ENCODE assay signal across 11 cellular contexts in genomic region chr4:128247906-128248305, GRCh38.
"Had no signal": no experiment of that assay in that cellular context is flagged by ENCODE, and none has a peak within 500 bp of the region (broad histone marks: within the 10 kb centered on the region; RNA-seq: fewer than 3 reads in every experiment).

No MANE protein-coding gene starts in this region.

- H2AFZ ChIP-seq: GM23338 had no signal

- H3K9ac ChIP-seq: KMS-11 had no signal

- ATAC-seq: GM23338, HepG2 had no signal

- FAIRE-seq: H1, H54, HepG2 had no signal

- H3K4me2 ChIP-seq: GM23338, KMS-11 had no signal

- DNase-seq: H9, HCEC 1CT, HFFc6, IMR-90, KBM-7 had no signal

- H3K4me3 ChIP-seq: GM23338 had no signal

- H3K27ac ChIP-seq: HL-60, KMS-11 had no signal
